In the genomic region with DNA sequence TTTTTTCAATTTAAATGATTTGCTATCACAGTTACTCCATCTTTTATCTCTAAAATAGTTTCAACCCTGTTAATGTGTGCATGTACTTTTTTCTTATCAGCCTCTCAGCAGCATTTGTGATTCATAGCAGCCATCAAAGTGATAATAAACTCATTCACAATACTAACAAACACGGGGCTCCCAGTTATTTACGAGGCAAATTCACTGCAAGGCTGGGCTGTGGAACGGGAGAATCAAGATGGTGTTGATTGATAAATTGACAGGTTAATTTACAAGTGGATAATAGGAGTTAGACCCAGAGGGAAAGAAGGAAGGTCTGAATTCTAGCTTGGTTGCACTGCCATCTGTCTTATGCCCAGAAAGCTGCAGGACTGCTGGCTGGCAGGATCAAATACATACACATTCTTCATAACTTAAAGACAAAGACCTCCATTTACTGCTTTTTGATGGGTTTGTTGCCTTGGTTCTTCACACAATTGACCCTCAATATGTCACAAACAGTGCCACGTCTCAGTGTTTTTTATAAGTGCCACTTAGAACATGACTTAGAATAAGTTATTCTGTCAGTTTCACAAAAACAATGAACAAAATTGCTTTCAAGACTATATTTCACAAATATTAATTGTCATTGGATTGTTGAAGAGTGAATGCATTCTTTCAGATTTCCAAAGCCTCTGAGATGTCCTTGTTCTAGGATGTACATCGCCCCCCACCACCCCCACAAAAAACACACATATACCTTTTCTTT, we compare ENCODE assay signal across 8 cellular contexts.
A peak's percentile ranks its signal among the peaks of the same experiment; 100 is the strongest.
DNase-seq lines count a peak whose midpoint lies in the region; ATAC-seq, FAIRE-seq and TF ChIP-seq lines count a peak whose summit lies in the region.

No MANE protein-coding gene starts in this region.

- H3K27me3 ChIP-seq in OCI-LY3 (ENCODE audit: low read depth, low read length) (no peaks in the 10 kb centered on the region), smooth muscle cell (ENCODE audit: low read depth) (peaks cover 24% of the 10 kb centered on the region)

- ATAC-seq in A549 (peak in 1 of 2 experiments; percentile 65; a peak in 2 of 6 replicates), HG02588 (IDR thresholded peaks at IDR 0.05; ENCODE audit: unreplicated experiment) (no peak)
- ATAC-seq in stimulated activated memory B cell treated with anti-CD40 and anti-IgM and Interleukin-4, amounts not matched to agents 10 μg/mL and 1 μg/mL and 100 μg/mL, for 72 hours: no peak

- H3K27ac Mint-ChIP-seq in stimulated activated memory B cell treated with anti-CD40 and anti-IgM and Interleukin-4, amounts not matched to agents 10 μg/mL and 1 μg/mL and 100 μg/mL, for 72 hours: no peak overlapping the region

- no peak overlapping the region for H3K27ac ChIP-seq in A549
- no peak overlapping the region for H3K27ac ChIP-seq in HEK293 (ENCODE audit: extremely low read depth, low read depth, low read length)
- no peak overlapping the region for H3K27ac ChIP-seq in OCI-LY3 (ENCODE audit: low read length)
- no peak overlapping the region for H3K27ac ChIP-seq in smooth muscle cell (ENCODE audit: low read depth)

- H3K4me3 Mint-ChIP-seq in stimulated activated memory B cell treated with anti-CD40 and anti-IgM and Interleukin-4, amounts not matched to agents 10 μg/mL and 1 μg/mL and 100 μg/mL, for 72 hours: no peak overlapping the region

- WGBS in A549 (ENCODE audit: missing lambda C conversion rate): under 1% methylated on average over 5 of the region's 5 CpGs
- WGBS in smooth muscle cell (ENCODE audit: low lambda C conversion rate): 32% methylated on average over 5 of the region's 5 CpGs
- WGBS in lower leg skin, 2 donors: 24 to 25% methylated on average over 5 of the region's 5 CpGs

- H3K79me2 ChIP-seq in OCI-LY3 (ENCODE audit: low read length) (no peaks in the 10 kb centered on the region), smooth muscle cell (ENCODE audit: low read depth) (no peaks in the 10 kb centered on the region)

- H3K9me3 Mint-ChIP-seq in stimulated activated memory B cell treated with anti-CD40 and anti-IgM and Interleukin-4, amounts not matched to agents 10 μg/mL and 1 μg/mL and 100 μg/mL, for 72 hours: no peaks in the 10 kb centered on the region

- H3K4me2 ChIP-seq in A549 (no peak overlapping the region), OCI-LY3 (ENCODE audit: low read length) (no peak overlapping the region), smooth muscle cell (no peak overlapping the region)

- no peak for TF ChIP-seq POLR2A in A549 (IDR thresholded peaks at IDR 0.05; ENCODE audit: low read length)
- TF ChIP-seq POLR2A in lower leg skin (IDR thresholded peaks at IDR 0.05): no peak

- no peaks in the 10 kb centered on the region for H3K36me3 Mint-ChIP-seq in stimulated activated memory B cell treated with anti-CD40 and anti-IgM and Interleukin-4, amounts not matched to agents 10 μg/mL and 1 μg/mL and 100 μg/mL, for 72 hours

- no peaks in the 10 kb centered on the region for H3K4me1 Mint-ChIP-seq in stimulated activated memory B cell treated with anti-CD40 and anti-IgM and Interleukin-4, amounts not matched to agents 10 μg/mL and 1 μg/mL and 100 μg/mL, for 72 hours

- peak; percentile 22; the same call in 1 of the 3 replicates for TF ChIP-seq CTCF in A549 (IDR thresholded peaks at IDR 0.05)
- peak; percentile 42 for TF ChIP-seq CTCF in HEK293 (tag by site-specific recombination; IDR thresholded peaks at IDR 0.05)
- TF ChIP-seq CTCF in OCI-LY3 (IDR thresholded peaks at IDR 0.05; ENCODE audit: low read depth, low read length): peak; percentile 37
- peak; percentile 50 for TF ChIP-seq CTCF in fibroblast of mammary gland (conservative IDR thresholded peaks at IDR 0.05; ENCODE audit: control insufficient read depth, insufficient read depth, low read depth, low read length)
- peak; percentile 42 for TF ChIP-seq CTCF in smooth muscle cell (IDR thresholded peaks at IDR 0.05; ENCODE audit: borderline replicate concordance, insufficient read depth, poor library complexity, severe bottlenecking)
- no peak for TF ChIP-seq CTCF in lower leg skin (IDR thresholded peaks at IDR 0.05)

- H4K20me1 ChIP-seq in OCI-LY3 (ENCODE audit: insufficient read depth, low read length) (no peaks in the 10 kb centered on the region), smooth muscle cell (ENCODE audit: low read depth) (no peaks in the 10 kb centered on the region)

- H3K4me3 ChIP-seq in A549: no peak overlapping the region
- H3K4me3 ChIP-seq in HEK293 (ENCODE audit: low read depth, low read length): no peak overlapping the region
- no peak overlapping the region for H3K4me3 ChIP-seq in OCI-LY3 (ENCODE audit: low read length)
- H3K4me3 ChIP-seq in fibroblast of mammary gland (ENCODE audit: control insufficient read depth, low read depth, low read length): no peak overlapping the region
- no peak overlapping the region for H3K4me3 ChIP-seq in smooth muscle cell
- no peak overlapping the region for H3K4me3 ChIP-seq in lower leg skin (ENCODE audit: low read depth, poor library complexity, severe bottlenecking)

- no peaks in the 10 kb centered on the region for H3F3A ChIP-seq in smooth muscle cell (ENCODE audit: low read depth)

- TF ChIP-seq RAD21 in A549 (conservative IDR thresholded peaks at IDR 0.05 in 1 of 2, IDR thresholded peaks at IDR 0.05 in 1 of 2): peak; percentile 23 to 43; a peak in 3 of 5 replicates

- no peak overlapping the region for H3K9ac ChIP-seq in OCI-LY3 (ENCODE audit: low read length)
- no peak overlapping the region for H3K9ac ChIP-seq in smooth muscle cell (ENCODE audit: low read depth)

- intact Hi-C loops in lower leg skin (cut with DNase I; ENCODE audit: low total_unique reads): no loop called here

- CTCF ChIA-PET in A549 (lab: Yijun Ruan, JAX): interaction anchor here (0.6 to 1.3 kb wide), 4 partner anchors 226 to 1326 kb away, joined by 3 read pairs; no protein-coding TSS in a partner anchor
- CTCF ChIA-PET in HEK293 (lab: Yijun Ruan, JAX): interaction anchor here (0.5 to 1.5 kb wide), 14 partner anchors 8 to 1577 kb away, joined by 3 to 6 read pairs (median 3); no protein-coding TSS in a partner anchor

- no peaks in the 10 kb centered on the region for H3K27me3 Mint-ChIP-seq in stimulated activated memory B cell treated with anti-CD40 and anti-IgM and Interleukin-4, amounts not matched to agents 10 μg/mL and 1 μg/mL and 100 μg/mL, for 72 hours

- DNase-seq in A549 (ENCODE audit: low read depth in 1 of 2, low spot score in 1 of 2): peak in 1 of 2 experiments; percentile 36
- peak; percentile 36 for DNase-seq in fibroblast of mammary gland (ENCODE audit: low read depth)
- no peak for DNase-seq in smooth muscle cell (lab: John Stamatoyannopoulos, UW; ENCODE audit: unreplicated experiment)
- no peak for DNase-seq in lower leg skin (ENCODE audit: low spot score in 2 of 2)

- H3K9me3 ChIP-seq in A549 (no peaks in the 10 kb centered on the region), HEK293 (ENCODE audit: control insufficient read depth, insufficient read depth, low read depth, low read length) (no peaks in the 10 kb centered on the region), OCI-LY3 (ENCODE audit: insufficient read depth, low read length) (no peaks in the 10 kb centered on the region), smooth muscle cell (replicated peaks; ENCODE audit: low read depth) (no peaks in the 10 kb centered on the region)

- H3K4me1 ChIP-seq in A549 (no peaks in the 10 kb centered on the region), HEK293 (ENCODE audit: control insufficient read depth, insufficient read depth, low read length) (peaks cover 7% of the 10 kb centered on the region; the same call in 1 of the 2 replicates), OCI-LY3 (ENCODE audit: low read length) (no peaks in the 10 kb centered on the region), smooth muscle cell (ENCODE audit: low read depth) (peaks cover 32% of the 10 kb centered on the region)

- no peaks in the 10 kb centered on the region for H3K36me3 ChIP-seq in HEK293 (ENCODE audit: control insufficient read depth in 2 of 2, insufficient read depth in 1 of 2, low read length in 2 of 2)
- no peaks in the 10 kb centered on the region for H3K36me3 ChIP-seq in OCI-LY3 (replicated peaks; ENCODE audit: low read depth, low read length)
- no peaks in the 10 kb centered on the region for H3K36me3 ChIP-seq in smooth muscle cell (ENCODE audit: low read depth)

- FAIRE-seq in A549 (lab: Jason Lieb, UNC): no peak

- no peak overlapping the region for H2AFZ ChIP-seq in OCI-LY3 (ENCODE audit: low read depth, low read length)
- no peak overlapping the region for H2AFZ ChIP-seq in smooth muscle cell (ENCODE audit: low read depth)

- no peak for TF ChIP-seq EP300 in A549 (IDR thresholded peaks at IDR 0.05)

- POLR2A ChIA-PET in A549 (lab: Yijun Ruan, JAX) (no interaction called here), HEK293 (lab: Yijun Ruan, JAX) (no interaction called here)

TF ChIP-seq in A549, 52 proteins besides CTCF, POLR2A, EP300 and RAD21:
- TF ChIP-seq HOXA7 (CRISPR knock-in tag; IDR thresholded peaks at IDR 0.05) (no peak), SMC3 (IDR thresholded peaks at IDR 0.05) (peak; percentile 12; the same call in 1 of the 3 replicates), FOXS1 (CRISPR knock-in tag; IDR thresholded peaks at IDR 0.05) (no peak), CBX2 (IDR thresholded peaks at IDR 0.05; ENCODE audit: borderline replicate concordance, low read depth) (no peak)
TF ChIP-seq in A549: peak in this region for 1.

TF ChIP-seq in HEK293, 187 proteins besides CTCF, POLR2A, EP300 and RAD21 (continues in another document):
- TF ChIP-seq ZNF175 (tag by site-specific recombination; IDR thresholded peaks at IDR 0.05) (no peak), ZNF394 (tag by site-specific recombination; IDR thresholded peaks at IDR 0.05; ENCODE audit: borderline replicate concordance) (no peak), ZNF529 (tag by site-specific recombination; IDR thresholded peaks at IDR 0.05; ENCODE audit: insufficient replicate concordance) (no peak)
- TF ChIP-seq, protein P1, sequence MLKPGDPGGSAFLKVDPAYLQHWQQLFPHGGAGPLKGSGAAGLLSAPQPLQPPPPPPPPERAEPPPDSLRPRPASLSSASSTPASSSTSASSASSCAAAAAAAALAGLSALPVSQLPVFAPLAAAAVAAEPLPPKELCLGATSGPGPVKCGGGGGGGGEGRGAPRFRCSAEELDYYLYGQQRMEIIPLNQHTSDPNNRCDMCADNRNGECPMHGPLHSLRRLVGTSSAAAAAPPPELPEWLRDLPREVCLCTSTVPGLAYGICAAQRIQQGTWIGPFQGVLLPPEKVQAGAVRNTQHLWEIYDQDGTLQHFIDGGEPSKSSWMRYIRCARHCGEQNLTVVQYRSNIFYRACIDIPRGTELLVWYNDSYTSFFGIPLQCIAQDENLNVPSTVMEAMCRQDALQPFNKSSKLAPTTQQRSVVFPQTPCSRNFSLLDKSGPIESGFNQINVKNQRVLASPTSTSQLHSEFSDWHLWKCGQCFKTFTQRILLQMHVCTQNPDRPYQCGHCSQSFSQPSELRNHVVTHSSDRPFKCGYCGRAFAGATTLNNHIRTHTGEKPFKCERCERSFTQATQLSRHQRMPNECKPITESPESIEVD (tag by site-specific recombination; IDR thresholded peaks at IDR 0.05): peak; percentile 37; the same call in 1 of the 2 replicates

Comparison
In these comparisons a context has a peak if more than half of its experiments do, and no peak if none do; other contexts are left out.
1. CTCF ChIP-seq: peak in A549 (single experiment), HEK293 (single experiment), OCI-LY3 (single experiment), fibroblast of mammary gland (single experiment) and smooth muscle cell (single experiment); none in lower leg skin (0 of 3).